Comparison of ENCODE assay signal across 5 cellular contexts in genomic region chr3:494190-494589, GRCh38.
"Had no signal": no experiment of that assay in that cellular context is flagged by ENCODE, and none has a peak within 500 bp of the region (broad histone marks: within the 10 kb centered on the region; RNA-seq: fewer than 3 reads in every experiment).

No MANE protein-coding gene starts in this region.

- DNase-seq: GM23248, GOT3, H7, HFFc6, KBM-7 had no signal
